1 cellular context compared by ENCODE assay signal in the genomic region with DNA sequence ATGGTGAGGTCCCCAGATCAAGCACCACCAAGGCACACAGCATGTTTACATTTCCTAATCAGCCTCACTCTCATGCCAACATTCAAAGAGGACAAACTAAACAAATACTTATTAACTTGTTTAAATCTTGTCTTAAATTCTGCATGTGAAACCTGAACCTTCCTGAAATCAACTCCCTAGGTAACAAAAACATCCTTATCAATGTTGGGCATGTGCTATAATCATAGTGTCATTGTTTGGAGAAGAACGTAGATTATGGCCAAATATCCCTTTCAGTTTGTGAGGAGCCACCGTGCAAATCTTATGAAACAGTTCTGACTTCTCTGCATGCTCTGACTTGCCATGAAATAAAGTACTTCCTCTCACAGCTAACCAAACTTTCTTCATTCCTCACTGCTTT.
A peak's percentile ranks its signal among the peaks of the same experiment; 100 is the strongest.
TF ChIP-seq lines count a peak whose summit lies in the region.

No MANE protein-coding gene starts in this region.

TF ChIP-seq in HEK293, 187 proteins besides CTCF, POLR2A, EP300 and RAD21 (continued from another document and continues in another):
- TF ChIP-seq, protein P1, sequence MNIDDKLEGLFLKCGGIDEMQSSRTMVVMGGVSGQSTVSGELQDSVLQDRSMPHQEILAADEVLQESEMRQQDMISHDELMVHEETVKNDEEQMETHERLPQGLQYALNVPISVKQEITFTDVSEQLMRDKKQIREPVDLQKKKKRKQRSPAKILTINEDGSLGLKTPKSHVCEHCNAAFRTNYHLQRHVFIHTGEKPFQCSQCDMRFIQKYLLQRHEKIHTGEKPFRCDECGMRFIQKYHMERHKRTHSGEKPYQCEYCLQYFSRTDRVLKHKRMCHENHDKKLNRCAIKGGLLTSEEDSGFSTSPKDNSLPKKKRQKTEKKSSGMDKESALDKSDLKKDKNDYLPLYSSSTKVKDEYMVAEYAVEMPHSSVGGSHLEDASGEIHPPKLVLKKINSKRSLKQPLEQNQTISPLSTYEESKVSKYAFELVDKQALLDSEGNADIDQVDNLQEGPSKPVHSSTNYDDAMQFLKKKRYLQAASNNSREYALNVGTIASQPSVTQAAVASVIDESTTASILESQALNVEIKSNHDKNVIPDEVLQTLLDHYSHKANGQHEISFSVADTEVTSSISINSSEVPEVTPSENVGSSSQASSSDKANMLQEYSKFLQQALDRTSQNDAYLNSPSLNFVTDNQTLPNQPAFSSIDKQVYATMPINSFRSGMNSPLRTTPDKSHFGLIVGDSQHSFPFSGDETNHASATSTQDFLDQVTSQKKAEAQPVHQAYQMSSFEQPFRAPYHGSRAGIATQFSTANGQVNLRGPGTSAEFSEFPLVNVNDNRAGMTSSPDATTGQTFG (tag by site-specific recombination; IDR thresholded peaks at IDR 0.05; ENCODE audit: borderline replicate concordance), result no peak
- TF ChIP-seq SP2 (tag by site-specific recombination; IDR thresholded peaks at IDR 0.05) (no peak), ZNF391 (tag by site-specific recombination; IDR thresholded peaks at IDR 0.05; ENCODE audit: borderline replicate concordance, low read depth) (no peak), ZNF560 (tag by site-specific recombination; IDR thresholded peaks at IDR 0.05; ENCODE audit: borderline replicate concordance) (no peak), ZNF777 (tag by site-specific recombination; IDR thresholded peaks at IDR 0.05; ENCODE audit: borderline replicate concordance) (no peak), BCL11B (tag by site-specific recombination; IDR thresholded peaks at IDR 0.05; ENCODE audit: low read depth) (no peak), ZNF544 (tag by site-specific recombination; IDR thresholded peaks at IDR 0.05) (no peak), YY1 (tag by site-specific recombination; IDR thresholded peaks at IDR 0.05) (no peak), ZNF292 (tag by site-specific recombination; IDR thresholded peaks at IDR 0.05; ENCODE audit: borderline replicate concordance, low read depth) (no peak), ZNF768 (tag by site-specific recombination; IDR thresholded peaks at IDR 0.05) (no peak), ZNF121 (tag by site-specific recombination; IDR thresholded peaks at IDR 0.05) (no peak), ZNF664 (tag by site-specific recombination; IDR thresholded peaks at IDR 0.05) (peak; percentile 45; the same call in 1 of the 2 replicates), ZNF585B (tag by site-specific recombination; IDR thresholded peaks at IDR 0.05) (no peak), ZNF48 (tag by site-specific recombination; IDR thresholded peaks at IDR 0.05) (no peak), ZNF274 (IDR thresholded peaks at IDR 0.05; ENCODE audit: low read length) (no peak), ZNF274 (tag by site-specific recombination; IDR thresholded peaks at IDR 0.05; ENCODE audit: borderline replicate concordance) (no peak), ZNF157 (tag by site-specific recombination; IDR thresholded peaks at IDR 0.05) (no peak), ZBTB17 (tag by site-specific recombination; IDR thresholded peaks at IDR 0.05) (no peak), ZNF776 (tag by site-specific recombination; IDR thresholded peaks at IDR 0.05; ENCODE audit: borderline replicate concordance) (no peak), ZNF140 (tag by site-specific recombination; IDR thresholded peaks at IDR 0.05) (no peak), GLIS1 (tag by site-specific recombination; IDR thresholded peaks at IDR 0.05) (peak; percentile 79), KLF1 (tag by site-specific recombination; IDR thresholded peaks at IDR 0.05) (no peak), ZNF561 (tag by site-specific recombination; IDR thresholded peaks at IDR 0.05; ENCODE audit: borderline replicate concordance) (no peak), IKZF3 (tag by site-specific recombination; IDR thresholded peaks at IDR 0.05) (0 out of 2 replicates have a peak, but pooled peaks have one; percentile 43), ZNF76 (tag by site-specific recombination; IDR thresholded peaks at IDR 0.05; ENCODE audit: borderline replicate concordance, low read depth) (no peak), ZNF341 (tag by site-specific recombination; IDR thresholded peaks at IDR 0.05; ENCODE audit: low read depth) (no peak), ZNF223 (tag by site-specific recombination; IDR thresholded peaks at IDR 0.05) (no peak), ZNF404 (tag by site-specific recombination; IDR thresholded peaks at IDR 0.05) (no peak), SALL2 (tag by site-specific recombination; IDR thresholded peaks at IDR 0.05; ENCODE audit: borderline replicate concordance) (no peak), ZNF112 (tag by site-specific recombination; IDR thresholded peaks at IDR 0.05) (no peak), ZBTB7A (tag by site-specific recombination; IDR thresholded peaks at IDR 0.05; ENCODE audit: low read depth) (no peak), ZNF19 (tag by site-specific recombination; IDR thresholded peaks at IDR 0.05; ENCODE audit: low read depth) (no peak), ZNF792 (tag by site-specific recombination; IDR thresholded peaks at IDR 0.05) (no peak), ZSCAN30 (tag by site-specific recombination; IDR thresholded peaks at IDR 0.05) (0 out of 2 replicates have a peak, but pooled peaks have one; percentile 54), ZNF146 (tag by site-specific recombination; IDR thresholded peaks at IDR 0.05) (no peak), ZNF660 (tag by site-specific recombination; IDR thresholded peaks at IDR 0.05) (no peak), MZF1 (tag by site-specific recombination; IDR thresholded peaks at IDR 0.05; ENCODE audit: borderline replicate concordance) (no peak), OVOL3 (tag by site-specific recombination; IDR thresholded peaks at IDR 0.05) (no peak), MYNN (tag by site-specific recombination; IDR thresholded peaks at IDR 0.05; ENCODE audit: borderline replicate concordance) (no peak)
- TF ChIP-seq, protein P2, sequence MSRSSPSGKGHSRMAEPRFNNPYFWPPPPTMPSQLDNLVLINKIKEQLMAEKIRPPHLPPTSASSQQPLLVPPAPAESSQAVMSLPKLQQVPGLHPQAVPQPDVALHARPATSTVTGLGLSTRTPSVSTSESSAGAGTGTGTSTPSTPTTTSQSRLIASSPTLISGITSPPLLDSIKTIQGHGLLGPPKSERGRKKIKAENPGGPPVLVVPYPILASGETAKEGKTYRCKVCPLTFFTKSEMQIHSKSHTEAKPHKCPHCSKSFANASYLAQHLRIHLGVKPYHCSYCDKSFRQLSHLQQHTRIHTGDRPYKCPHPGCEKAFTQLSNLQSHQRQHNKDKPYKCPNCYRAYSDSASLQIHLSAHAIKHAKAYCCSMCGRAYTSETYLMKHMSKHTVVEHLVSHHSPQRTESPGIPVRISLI (tag by site-specific recombination; IDR thresholded peaks at IDR 0.05), result no peak
- TF ChIP-seq, protein P3, sequence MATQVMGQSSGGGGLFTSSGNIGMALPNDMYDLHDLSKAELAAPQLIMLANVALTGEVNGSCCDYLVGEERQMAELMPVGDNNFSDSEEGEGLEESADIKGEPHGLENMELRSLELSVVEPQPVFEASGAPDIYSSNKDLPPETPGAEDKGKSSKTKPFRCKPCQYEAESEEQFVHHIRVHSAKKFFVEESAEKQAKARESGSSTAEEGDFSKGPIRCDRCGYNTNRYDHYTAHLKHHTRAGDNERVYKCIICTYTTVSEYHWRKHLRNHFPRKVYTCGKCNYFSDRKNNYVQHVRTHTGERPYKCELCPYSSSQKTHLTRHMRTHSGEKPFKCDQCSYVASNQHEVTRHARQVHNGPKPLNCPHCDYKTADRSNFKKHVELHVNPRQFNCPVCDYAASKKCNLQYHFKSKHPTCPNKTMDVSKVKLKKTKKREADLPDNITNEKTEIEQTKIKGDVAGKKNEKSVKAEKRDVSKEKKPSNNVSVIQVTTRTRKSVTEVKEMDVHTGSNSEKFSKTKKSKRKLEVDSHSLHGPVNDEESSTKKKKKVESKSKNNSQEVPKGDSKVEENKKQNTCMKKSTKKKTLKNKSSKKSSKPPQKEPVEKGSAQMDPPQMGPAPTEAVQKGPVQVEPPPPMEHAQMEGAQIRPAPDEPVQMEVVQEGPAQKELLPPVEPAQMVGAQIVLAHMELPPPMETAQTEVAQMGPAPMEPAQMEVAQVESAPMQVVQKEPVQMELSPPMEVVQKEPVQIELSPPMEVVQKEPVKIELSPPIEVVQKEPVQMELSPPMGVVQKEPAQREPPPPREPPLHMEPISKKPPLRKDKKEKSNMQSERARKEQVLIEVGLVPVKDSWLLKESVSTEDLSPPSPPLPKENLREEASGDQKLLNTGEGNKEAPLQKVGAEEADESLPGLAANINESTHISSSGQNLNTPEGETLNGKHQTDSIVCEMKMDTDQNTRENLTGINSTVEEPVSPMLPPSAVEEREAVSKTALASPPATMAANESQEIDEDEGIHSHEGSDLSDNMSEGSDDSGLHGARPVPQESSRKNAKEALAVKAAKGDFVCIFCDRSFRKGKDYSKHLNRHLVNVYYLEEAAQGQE (tag by site-specific recombination; IDR thresholded peaks at IDR 0.05), result no peak
- TF ChIP-seq, protein P4, sequence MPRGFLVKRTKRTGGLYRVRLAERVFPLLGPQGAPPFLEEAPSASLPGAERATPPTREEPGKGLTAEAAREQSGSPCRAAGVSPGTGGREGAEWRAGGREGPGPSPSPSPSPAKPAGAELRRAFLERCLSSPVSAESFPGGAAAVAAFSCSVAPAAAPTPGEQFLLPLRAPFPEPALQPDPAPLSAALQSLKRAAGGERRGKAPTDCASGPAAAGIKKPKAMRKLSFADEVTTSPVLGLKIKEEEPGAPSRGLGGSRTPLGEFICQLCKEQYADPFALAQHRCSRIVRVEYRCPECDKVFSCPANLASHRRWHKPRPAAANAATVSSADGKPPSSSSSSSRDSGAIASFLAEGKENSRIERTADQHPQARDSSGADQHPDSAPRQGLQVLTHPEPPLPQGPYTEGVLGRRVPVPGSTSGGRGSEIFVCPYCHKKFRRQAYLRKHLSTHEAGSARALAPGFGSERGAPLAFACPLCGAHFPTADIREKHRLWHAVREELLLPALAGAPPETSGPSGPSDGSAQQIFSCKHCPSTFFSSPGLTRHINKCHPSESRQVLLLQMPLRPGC (tag by site-specific recombination; IDR thresholded peaks at IDR 0.05), result no peak
- TF ChIP-seq, protein P5, sequence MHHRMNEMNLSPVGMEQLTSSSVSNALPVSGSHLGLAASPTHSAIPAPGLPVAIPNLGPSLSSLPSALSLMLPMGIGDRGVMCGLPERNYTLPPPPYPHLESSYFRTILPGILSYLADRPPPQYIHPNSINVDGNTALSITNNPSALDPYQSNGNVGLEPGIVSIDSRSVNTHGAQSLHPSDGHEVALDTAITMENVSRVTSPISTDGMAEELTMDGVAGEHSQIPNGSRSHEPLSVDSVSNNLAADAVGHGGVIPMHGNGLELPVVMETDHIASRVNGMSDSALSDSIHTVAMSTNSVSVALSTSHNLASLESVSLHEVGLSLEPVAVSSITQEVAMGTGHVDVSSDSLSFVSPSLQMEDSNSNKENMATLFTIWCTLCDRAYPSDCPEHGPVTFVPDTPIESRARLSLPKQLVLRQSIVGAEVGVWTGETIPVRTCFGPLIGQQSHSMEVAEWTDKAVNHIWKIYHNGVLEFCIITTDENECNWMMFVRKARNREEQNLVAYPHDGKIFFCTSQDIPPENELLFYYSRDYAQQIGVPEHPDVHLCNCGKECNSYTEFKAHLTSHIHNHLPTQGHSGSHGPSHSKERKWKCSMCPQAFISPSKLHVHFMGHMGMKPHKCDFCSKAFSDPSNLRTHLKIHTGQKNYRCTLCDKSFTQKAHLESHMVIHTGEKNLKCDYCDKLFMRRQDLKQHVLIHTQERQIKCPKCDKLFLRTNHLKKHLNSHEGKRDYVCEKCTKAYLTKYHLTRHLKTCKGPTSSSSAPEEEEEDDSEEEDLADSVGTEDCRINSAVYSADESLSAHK (tag by site-specific recombination; IDR thresholded peaks at IDR 0.05), result peak; percentile 77
- TF ChIP-seq, protein P6, sequence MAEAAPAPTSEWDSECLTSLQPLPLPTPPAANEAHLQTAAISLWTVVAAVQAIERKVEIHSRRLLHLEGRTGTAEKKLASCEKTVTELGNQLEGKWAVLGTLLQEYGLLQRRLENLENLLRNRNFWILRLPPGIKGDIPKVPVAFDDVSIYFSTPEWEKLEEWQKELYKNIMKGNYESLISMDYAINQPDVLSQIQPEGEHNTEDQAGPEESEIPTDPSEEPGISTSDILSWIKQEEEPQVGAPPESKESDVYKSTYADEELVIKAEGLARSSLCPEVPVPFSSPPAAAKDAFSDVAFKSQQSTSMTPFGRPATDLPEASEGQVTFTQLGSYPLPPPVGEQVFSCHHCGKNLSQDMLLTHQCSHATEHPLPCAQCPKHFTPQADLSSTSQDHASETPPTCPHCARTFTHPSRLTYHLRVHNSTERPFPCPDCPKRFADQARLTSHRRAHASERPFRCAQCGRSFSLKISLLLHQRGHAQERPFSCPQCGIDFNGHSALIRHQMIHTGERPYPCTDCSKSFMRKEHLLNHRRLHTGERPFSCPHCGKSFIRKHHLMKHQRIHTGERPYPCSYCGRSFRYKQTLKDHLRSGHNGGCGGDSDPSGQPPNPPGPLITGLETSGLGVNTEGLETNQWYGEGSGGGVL (tag by site-specific recombination; IDR thresholded peaks at IDR 0.05), result peak; percentile 29; the same call in 1 of the 2 replicates
